Comparison of ENCODE assay signal across 8 cellular contexts in the genomic region with DNA sequence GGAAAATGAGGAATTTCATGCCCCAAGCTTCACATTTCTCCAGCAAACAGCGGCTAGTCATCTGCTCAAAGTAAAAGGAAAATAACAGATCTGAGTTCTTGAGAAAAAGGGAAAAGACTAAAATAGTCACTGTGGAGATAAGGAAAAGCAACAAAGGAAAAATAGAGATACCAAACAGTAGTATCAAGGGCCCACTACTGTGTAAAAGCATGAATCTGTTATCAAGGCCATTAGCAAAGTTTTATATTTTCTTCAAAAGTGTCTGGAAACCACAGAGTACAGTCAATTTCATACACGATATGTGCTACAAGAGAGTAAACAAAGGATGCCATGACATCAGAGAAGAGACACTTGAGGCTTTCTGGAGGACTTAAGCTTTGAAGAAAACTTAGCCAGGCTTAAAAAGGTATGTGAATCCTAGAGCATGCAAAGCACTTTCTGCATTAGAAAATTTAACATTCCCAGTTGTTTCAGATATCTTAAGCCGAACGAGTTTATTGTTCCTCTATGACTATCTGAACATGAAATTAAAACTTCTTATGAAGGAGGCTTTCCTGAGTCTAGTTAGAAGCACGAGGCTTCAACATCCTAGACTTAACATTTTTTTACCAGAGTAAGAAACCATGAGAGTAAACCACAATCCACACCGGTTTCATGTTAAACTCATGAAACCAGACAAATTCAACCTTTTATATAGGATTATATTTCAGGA. TPM values are rescaled to one million over a fixed set of nuclear protein-coding genes. Genes with fewer than 3 reads are reported as not detected.
DNase-seq lines count a peak whose midpoint lies in the region; ATAC-seq, FAIRE-seq and TF ChIP-seq lines count a peak whose summit lies in the region.

No MANE protein-coding gene starts in this region.

- H3K4me3 ChIP-seq in A549, result peak overlapping the region; percentile 68
- peak overlapping the region; percentile 71 for H3K4me3 ChIP-seq in SJSA1
- H3K4me3 ChIP-seq in hepatocyte, result peak overlapping the region; percentile 82
- peak overlapping the region; percentile 88 for H3K4me3 ChIP-seq in thymus (ENCODE audit: low read length)

- peak overlapping the region; percentile 58 for H2AFZ ChIP-seq in hepatocyte

- no peak for FAIRE-seq in A549 (lab: Jason Lieb, UNC)

- H3K9me2 ChIP-seq in hepatocyte (replicated peaks; ENCODE audit: insufficient read depth), result no peaks in the 10 kb centered on the region

- peaks cover 13% of the 10 kb centered on the region for H3K4me1 ChIP-seq in A549
- peaks cover 12% of the 10 kb centered on the region for H3K4me1 ChIP-seq in SJSA1 (replicated peaks)
- no peaks in the 10 kb centered on the region for H3K4me1 ChIP-seq in hepatocyte (ENCODE audit: insufficient read depth)
- peaks cover 3% of the 10 kb centered on the region for H3K4me1 ChIP-seq in thymus (ENCODE audit: control insufficient read depth, insufficient read depth, low read length)

- H3K36me3 ChIP-seq in SJSA1 (peaks cover 22% of the 10 kb centered on the region), hepatocyte (replicated peaks; ENCODE audit: insufficient read depth, low read depth) (no peaks in the 10 kb centered on the region), thymus (ENCODE audit: control insufficient read depth, insufficient read depth) (no peaks in the 10 kb centered on the region)

- TF ChIP-seq EP300 in A549 (IDR thresholded peaks at IDR 0.05), result no peak

- CTCF ChIA-PET in A549 (lab: Yijun Ruan, JAX), result interaction anchor here (0.5 to 1.7 kb wide), 7 partner anchors 16 to 220 kb away, joined by 3 to 5 read pairs (median 3); no protein-coding TSS in a partner anchor

- H3K27ac ChIP-seq in A549 (peak overlapping the region; percentile 77 to 94; a peak in 4 of 6 replicates), SJSA1 (peak overlapping the region; percentile 65), hepatocyte (peak overlapping the region; percentile 94), thymus (ENCODE audit: low read depth) (peak overlapping the region; percentile 95)

- TF ChIP-seq POLR2A in A549 (IDR thresholded peaks at IDR 0.05; ENCODE audit: low read length), result no peak

- H3K9me3 ChIP-seq in A549 (no peaks in the 10 kb centered on the region), SJSA1 (replicated peaks) (no peaks in the 10 kb centered on the region), hepatocyte (ENCODE audit: low read depth) (no peaks in the 10 kb centered on the region), thymus (ENCODE audit: control insufficient read depth) (no peaks in the 10 kb centered on the region)

- H3K79me2 ChIP-seq in hepatocyte, result peaks cover 49% of the 10 kb centered on the region

- ATAC-seq in A549, result peak; percentile 0 to 2; a peak in 2 of 6 replicates
- ATAC-seq in GM18511 (IDR thresholded peaks at IDR 0.05; ENCODE audit: unreplicated experiment), result peak; percentile 15
- peak; percentile 8 for ATAC-seq in HG02943 (IDR thresholded peaks at IDR 0.05; ENCODE audit: low read depth, unreplicated experiment)

- WGBS in A549 (ENCODE audit: missing lambda C conversion rate), result 18% methylated on average over 6 of the region's 6 CpGs
- 18% methylated on average over 6 of the region's 6 CpGs for WGBS in hepatocyte (ENCODE audit: low lambda C conversion rate, missing lambda C conversion rate)
- WGBS in thymus, result 18% methylated on average over 6 of the region's 6 CpGs

- no peak for DNase-seq in A549 (ENCODE audit: low read depth in 1 of 2, low spot score in 1 of 2)
- DNase-seq in SJSA1 (ENCODE audit: low read depth in 1 of 2, low spot score in 2 of 2), result no peak
- DNase-seq in hepatocyte (ENCODE audit: low spot score), result no peak
- no peak for DNase-seq in NCI-H1930 (lab: John Stamatoyannopoulos, UW)
- no peak for DNase-seq in NCI-H446 treated with DMSO at 0.1 percent for 48 hours (lab: John Stamatoyannopoulos, UW)

- H4K20me1 ChIP-seq in hepatocyte (ENCODE audit: insufficient read depth, poor library complexity, severe bottlenecking), result no peaks in the 10 kb centered on the region

- H3K4me2 ChIP-seq in A549, result peak overlapping the region; percentile 82
- peak overlapping the region; percentile 76 for H3K4me2 ChIP-seq in hepatocyte

- POLR2A ChIA-PET in A549 (lab: Yijun Ruan, JAX), result no interaction called here

- no peak for TF ChIP-seq RAD21 in A549 (conservative IDR thresholded peaks at IDR 0.05 in 1 of 2, IDR thresholded peaks at IDR 0.05 in 1 of 2)

- H3K27me3 ChIP-seq in SJSA1 (replicated peaks), result no peaks in the 10 kb centered on the region
- no peaks in the 10 kb centered on the region for H3K27me3 ChIP-seq in hepatocyte
- H3K27me3 ChIP-seq in thymus (ENCODE audit: control insufficient read depth, insufficient read depth), result no peaks in the 10 kb centered on the region

- TF ChIP-seq CTCF in A549 (IDR thresholded peaks at IDR 0.05) (no peak), hepatocyte (IDR thresholded peaks at IDR 0.05; ENCODE audit: poor library complexity) (no peak)

TF ChIP-seq in A549, 52 proteins besides CTCF, POLR2A, EP300 and RAD21:
- TF ChIP-seq SREBF2 (IDR thresholded peaks at IDR 0.05), result no peak
- TF ChIP-seq BCL3 (IDR thresholded peaks at IDR 0.05), result no peak
- no peak for TF ChIP-seq HEYL (CRISPR knock-in tag; IDR thresholded peaks at IDR 0.05)
- TF ChIP-seq ZC3H11A (IDR thresholded peaks at IDR 0.05), result no peak
- no peak for TF ChIP-seq TFCP2L1 (CRISPR knock-in tag; IDR thresholded peaks at IDR 0.05)
- TF ChIP-seq POLR2AphosphoS2 (conservative IDR thresholded peaks at IDR 0.05; ENCODE audit: low read length), result no peak
- no peak for TF ChIP-seq ATOH8 (CRISPR knock-in tag; IDR thresholded peaks at IDR 0.05; ENCODE audit: low read depth)
- TF ChIP-seq JUNB (IDR thresholded peaks at IDR 0.05), result no peak
- TF ChIP-seq CHD2 (IDR thresholded peaks at IDR 0.05; ENCODE audit: low read length, partially characterized antibody), result no peak

RNA-seq across cellular contexts. Expression of gene TTC33, which starts 1.2 kb away (rescaled TPM):
- 13.5 and 19.8 TPM in 2 replicates for polyA plus RNA-seq in A549 (2011; rRNA removed)
- 2.4 and 2.6 TPM in 2 replicates for polyA plus RNA-seq in A549 (2012; cell fraction: cytosol; rRNA removed)
- 0.86 and 0.88 TPM in 2 replicates for polyA plus RNA-seq in A549 (2012; cell fraction: nucleus; rRNA removed)
- 15.4 to 17.1 TPM (median 15.7 TPM) in 3 replicates for polyA plus RNA-seq in A549 (2017; fragmentation: RNase III; extraction: RNeasy Plus Mini Kit Qiagen cat#74134 plus additional on column Dnase treatment)
- polyA minus RNA-seq in A549 (2011; rRNA and poly(A)+ RNA removed), result 4.8 and 5.9 TPM in 2 replicates
- 19.1 and 19.4 TPM in 2 replicates for total RNA-seq in SJSA1 (2014; rRNA removed; shearing (Covaris generic))
- 15.4 and 19.3 TPM in 2 replicates for total RNA-seq in hepatocyte
- polyA plus RNA-seq in hepatocyte, result 5.6 and 8.8 TPM in 2 replicates
- polyA plus RNA-seq in thymus, result 13.4 TPM

RNA-seq across cellular contexts. Expression of gene PRKAA1, which starts 43.6 kb away (rescaled TPM):
- polyA plus RNA-seq in A549 (2011; rRNA removed), result 84.3 and 107 TPM in 2 replicates
- 15.5 and 16.3 TPM in 2 replicates for polyA plus RNA-seq in A549 (2012; cell fraction: cytosol; rRNA removed)
- 20.1 and 35.7 TPM in 2 replicates for polyA plus RNA-seq in A549 (2012; cell fraction: nucleus; rRNA removed)
- polyA plus RNA-seq in A549 (2017; fragmentation: RNase III; extraction: RNeasy Plus Mini Kit Qiagen cat#74134 plus additional on column Dnase treatment), result 51.5 to 63.3 TPM (median 60.0 TPM) in 3 replicates
- polyA minus RNA-seq in A549 (2011; rRNA and poly(A)+ RNA removed), result 23.7 and 32.4 TPM in 2 replicates
- 106 and 113 TPM in 2 replicates for total RNA-seq in SJSA1 (2014; rRNA removed; shearing (Covaris generic))
- 87.9 and 90.4 TPM in 2 replicates for total RNA-seq in hepatocyte
- polyA plus RNA-seq in hepatocyte, result 24.5 and 25.7 TPM in 2 replicates
- 31.6 TPM for polyA plus RNA-seq in thymus
